Comparison of ENCODE assay signal across 27 cellular contexts in genomic region chr5:153744751-153745150, GRCh38.
"Had no signal": no experiment of that assay in that cellular context is flagged by ENCODE, and none has a peak within 500 bp of the region (broad histone marks: within the 10 kb centered on the region; RNA-seq: fewer than 3 reads in every experiment).

No MANE protein-coding gene starts in this region.

- H3K9me3 Mint-ChIP-seq: activated CD4-positive, alpha-beta memory T cell treated with anti-CD3 and anti-CD28 coated beads, Interleukin-2, amount 10 ng/mL, durations not matched to agents 7 days and 5 days; activated CD4-positive, alpha-beta T cell treated with anti-CD3 and anti-CD28 coated beads, Interleukin-2, amount 10 ng/mL, durations not matched to agents 7 days and 5 days; activated T-cell treated with anti-CD3 and anti-CD28 coated beads, Interleukin-2, amount 50 U/mL, for 24 hours; activated T-cell treated with anti-CD3 and anti-CD28 coated beads, Interleukin-2, amount 50 U/mL, for 72 hours; central memory CD8-positive, alpha-beta T cell; dendritic cell treated with granulocyte-macrophage colony-stimulating factor and Interleukin-4, amounts not matched to agents 40 ng/mL and 50 ng/mL, for 4 days had no signal

- H3K4me1 Mint-ChIP-seq: activated CD4-positive, alpha-beta memory T cell treated with anti-CD3 and anti-CD28 coated beads, Interleukin-2, amount 10 ng/mL, durations not matched to agents 7 days and 5 days; activated CD4-positive, alpha-beta T cell treated with anti-CD3 and anti-CD28 coated beads, Interleukin-2, amount 10 ng/mL, durations not matched to agents 7 days and 5 days; central memory CD8-positive, alpha-beta T cell; endodermal cell had no signal

- H3K27ac Mint-ChIP-seq: activated CD4-positive, alpha-beta memory T cell treated with anti-CD3 and anti-CD28 coated beads, Interleukin-2, amount 10 ng/mL, durations not matched to agents 7 days and 5 days; activated CD4-positive, alpha-beta T cell treated with anti-CD3 and anti-CD28 coated beads, Interleukin-2, amount 10 ng/mL, durations not matched to agents 7 days and 5 days; activated naive CD8-positive, alpha-beta T cell; activated T-cell treated with anti-CD3 and anti-CD28 coated beads, Interleukin-2, amount 50 U/mL, for 24 hours; activated T-cell treated with anti-CD3 and anti-CD28 coated beads, Interleukin-2, amount 50 U/mL, for 72 hours; dendritic cell treated with granulocyte-macrophage colony-stimulating factor and Interleukin-4, amounts not matched to agents 40 ng/mL and 50 ng/mL, for 4 days; endodermal cell; WTC11 had no signal

- ATAC-seq: activated T-cell treated with anti-CD3 and anti-CD28 coated beads, Interleukin-2, amount 50 U/mL, for 72 hours; gastroesophageal sphincter; heart right ventricle; WTC11 had no signal

- DNase-seq: activated CD4-positive, alpha-beta memory T cell treated with anti-CD3 and anti-CD28 coated beads, Interleukin-2, amount 10 ng/mL, durations not matched to agents 7 days and 5 days; activated CD4-positive, alpha-beta T cell treated with anti-CD3 and anti-CD28 coated beads for 1 hour; activated CD4-positive, alpha-beta T cell treated with anti-CD3 and anti-CD28 coated beads for 4 hours; activated CD4-positive, alpha-beta T cell treated with anti-CD3 and anti-CD28 coated beads, Interleukin-2, amount 10 ng/mL, durations not matched to agents 7 days and 5 days; activated CD4-positive, alpha-beta T cell treated with anti-CD3 and anti-CD28 coated beads, Interleukin-2, amount 50 U/mL, for 4 hours; activated CD8-positive, alpha-beta memory T cell treated with anti-CD3 and anti-CD28 coated beads, Interleukin-2, amount 50 U/mL, for 48 hours; activated gamma-delta T cell treated with Interleukin-2 at 50 U/mL for 16 hours; activated naive CD4-positive, alpha-beta T cell treated with anti-CD3 and anti-CD28 coated beads, Interleukin-2, amount 50 U/mL, for 16 hours; activated naive CD4-positive, alpha-beta T cell treated with Interleukin-2 at 50 U/mL for 16 hours; activated T-cell treated with anti-CD3 and anti-CD28 coated beads for 4 hours; activated T-cell treated with anti-CD3 and anti-CD28 coated beads, Interleukin-2, amount 50 U/mL, for 24 hours; activated T-cell treated with anti-CD3 and anti-CD28 coated beads, Interleukin-2, amount 50 U/mL, for 72 hours; amniotic stem cell; anterior cingulate cortex; brain microvascular endothelial cell; dorsolateral prefrontal cortex; effector memory CD4-positive, alpha-beta T cell; endodermal cell; esophagus squamous epithelium; foreskin melanocyte; heart right ventricle; T-helper 2 cell had no signal

- H3K36me3 Mint-ChIP-seq: activated naive CD8-positive, alpha-beta T cell; WTC11 had no signal

- H3K27me3 Mint-ChIP-seq: activated CD4-positive, alpha-beta memory T cell treated with anti-CD3 and anti-CD28 coated beads, Interleukin-2, amount 10 ng/mL, durations not matched to agents 7 days and 5 days; activated CD4-positive, alpha-beta T cell treated with anti-CD3 and anti-CD28 coated beads, Interleukin-2, amount 10 ng/mL, durations not matched to agents 7 days and 5 days; dendritic cell treated with granulocyte-macrophage colony-stimulating factor and Interleukin-4, amounts not matched to agents 40 ng/mL and 50 ng/mL, for 4 days had no signal

- H3K4me3 Mint-ChIP-seq: activated CD4-positive, alpha-beta memory T cell treated with anti-CD3 and anti-CD28 coated beads, Interleukin-2, amount 10 ng/mL, durations not matched to agents 7 days and 5 days; activated CD4-positive, alpha-beta T cell treated with anti-CD3 and anti-CD28 coated beads, Interleukin-2, amount 10 ng/mL, durations not matched to agents 7 days and 5 days; activated naive CD8-positive, alpha-beta T cell; activated T-cell treated with anti-CD3 and anti-CD28 coated beads, Interleukin-2, amount 50 U/mL, for 24 hours; activated T-cell treated with anti-CD3 and anti-CD28 coated beads, Interleukin-2, amount 50 U/mL, for 72 hours; central memory CD8-positive, alpha-beta T cell; dendritic cell treated with granulocyte-macrophage colony-stimulating factor and Interleukin-4, amounts not matched to agents 40 ng/mL and 50 ng/mL, for 4 days; endodermal cell; WTC11 had no signal
